ENCODE assay signal across 1 cellular context in genomic region chr7:72447465-72448204, GRCh38.
TF ChIP-seq lines count a peak whose summit lies in the region.

No MANE protein-coding gene starts in this region.

TF ChIP-seq in GM12878, 131 proteins besides CTCF, POLR2A, EP300 and RAD21:
- no peak for TF ChIP-seq RCOR1 (conservative IDR thresholded peaks at IDR 0.05; ENCODE audit: low read depth, low read length)
- peak; percentile 68 for TF ChIP-seq BCL3 (IDR thresholded peaks at IDR 0.05; ENCODE audit: borderline replicate concordance, insufficient read depth, low read depth, low read length, poor library complexity, severe bottlenecking)
- TF ChIP-seq HSF1 (IDR thresholded peaks at IDR 0.05; ENCODE audit: low read depth, low read length), result no peak
